In the genomic region with DNA sequence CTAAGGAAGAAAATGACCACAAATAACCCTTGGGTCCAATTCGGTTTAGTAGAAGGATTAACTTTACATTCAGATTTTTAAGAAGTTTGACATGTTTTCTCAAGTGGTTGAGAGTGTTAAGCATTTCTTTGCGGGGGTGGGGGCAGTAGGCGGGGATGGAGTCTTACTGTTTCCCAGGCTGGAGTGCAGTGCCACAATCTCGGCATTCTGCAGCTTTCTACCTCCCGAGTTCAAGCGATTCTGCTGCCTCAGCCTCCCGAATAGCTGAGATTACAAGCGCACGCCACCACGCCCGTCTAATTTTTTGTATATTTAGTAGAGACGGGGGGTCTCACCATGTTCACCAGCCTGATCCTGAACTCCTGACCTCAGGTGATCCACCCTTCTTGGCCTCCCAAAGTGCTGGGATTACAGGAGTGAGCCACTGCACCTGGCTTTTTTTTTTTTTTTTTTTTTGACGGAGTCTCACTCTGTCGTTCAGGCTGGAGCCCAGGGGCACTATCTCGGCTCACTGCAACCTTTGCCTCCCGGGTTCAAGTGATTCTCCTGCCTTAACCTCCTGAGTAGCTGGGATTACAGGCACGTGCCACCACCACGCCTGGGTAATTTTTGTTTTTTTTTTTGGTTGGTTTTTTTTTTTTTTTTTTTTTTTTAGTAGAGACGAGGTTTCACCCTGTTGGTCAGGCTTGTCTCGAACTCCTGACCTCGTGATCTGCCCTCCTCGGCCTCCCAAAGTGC, we compare ENCODE assay signal across 7 cellular contexts. TPM values are rescaled to one million over a fixed set of nuclear protein-coding genes. Genes with fewer than 3 reads are reported as not detected.
A peak's percentile ranks its signal among the peaks of the same experiment; 100 is the strongest.
DNase-seq lines count a peak whose midpoint lies in the region; ATAC-seq and TF ChIP-seq lines count a peak whose summit lies in the region.
"Not testable (repeated sequence)": the region's sequence is repeated elsewhere in the genome, so short reads cannot be mapped to it uniquely, and the experiment has no call there.

No MANE protein-coding gene starts in this region.

- not testable (repeated sequence) for H3K27me3 ChIP-seq in CD8-positive, alpha-beta memory T cell (ENCODE audit: insufficient read depth, low read length, poor library complexity, severe bottlenecking); cardiac muscle cell; lower lobe of right lung (ENCODE audit: low read depth); neutrophil; sigmoid colon

- not testable (repeated sequence) for H3K4me3 ChIP-seq in CD8-positive, alpha-beta memory T cell (ENCODE audit: low read length); cardiac muscle cell; lower lobe of right lung; neutrophil (ENCODE audit: low read depth in 1 of 2, low read length in 1 of 2); sigmoid colon

- TF ChIP-seq EP300 in sigmoid colon (IDR thresholded peaks at IDR 0.05), result not testable (repeated sequence)

- H3K9me3 Mint-ChIP-seq in CD8-positive, alpha-beta memory T cell; activated T-helper 17 cell treated with anti-CD3 and anti-CD28 coated beads, Interleukin-2, amount 50 U/mL, for 72 hours; type B pancreatic cell: not testable (repeated sequence)

- not testable (repeated sequence) for H3K27ac ChIP-seq in CD8-positive, alpha-beta memory T cell (ENCODE audit: low read depth, low read length); lower lobe of right lung
- H3K27ac ChIP-seq in cardiac muscle cell (peak overlapping the region; percentile 50), neutrophil (peak overlapping the region; percentile 74), sigmoid colon (peak overlapping the region; percentile 31 to 44 (median 40))

- ATAC-seq in activated T-helper 17 cell treated with anti-CD3 and anti-CD28 coated beads, Interleukin-2, amount 50 U/mL, for 72 hours (replicated peaks), result not testable (repeated sequence)
- ATAC-seq in lower lobe of right lung, result peak; percentile 44 to 56

- not testable (repeated sequence) for H3K9me3 ChIP-seq in CD8-positive, alpha-beta memory T cell (ENCODE audit: low read length); cardiac muscle cell (ENCODE audit: low read depth); lower lobe of right lung; neutrophil; sigmoid colon

- 47 to 79% methylated on average over 22 of the region's 22 CpGs for WGBS in sigmoid colon, 2 donors

- CTCF ChIA-PET in CD8-positive, alpha-beta memory T cell (lab: Charles Lee), result interaction anchor here (1.1 to 2.5 kb wide), 4 partner anchors 8 to 128 kb away, joined by 3 to 7 read pairs (median 4); no protein-coding TSS in a partner anchor

- H3K4me1 Mint-ChIP-seq in CD8-positive, alpha-beta memory T cell, result peaks cover 60 to 76% (median 68%) of the 10 kb centered on the region in 3 donors
- H3K4me1 Mint-ChIP-seq in activated T-helper 17 cell treated with anti-CD3 and anti-CD28 coated beads, Interleukin-2, amount 50 U/mL, for 72 hours, result peaks cover 20% of the 10 kb centered on the region
- H3K4me1 Mint-ChIP-seq in type B pancreatic cell (ENCODE audit: unreplicated experiment), result peaks cover 28% of the 10 kb centered on the region

- H3K36me3 ChIP-seq in CD8-positive, alpha-beta memory T cell (ENCODE audit: insufficient read depth, low read length); cardiac muscle cell; lower lobe of right lung; neutrophil; sigmoid colon: not testable (repeated sequence)

- not testable (repeated sequence) for TF ChIP-seq POLR2A in sigmoid colon (IDR thresholded peaks at IDR 0.05)

- not testable (repeated sequence) for TF ChIP-seq CTCF in cardiac muscle cell (IDR thresholded peaks at IDR 0.05; ENCODE audit: low read depth, low read length); lower lobe of right lung (IDR thresholded peaks at IDR 0.05); neutrophil (IDR thresholded peaks at IDR 0.05); sigmoid colon (IDR thresholded peaks at IDR 0.05); type B pancreatic cell (conservative IDR thresholded peaks at IDR 0.05)

- peak overlapping the region; percentile 6 to 73 (median 46) for H3K27ac Mint-ChIP-seq in CD8-positive, alpha-beta memory T cell
- H3K27ac Mint-ChIP-seq in activated T-helper 17 cell treated with anti-CD3 and anti-CD28 coated beads, Interleukin-2, amount 50 U/mL, for 72 hours, result peak overlapping the region; percentile 43
- peak overlapping the region; percentile 81 for H3K27ac Mint-ChIP-seq in type B pancreatic cell

- DNase-seq in CD8-positive, alpha-beta memory T cell; cardiac muscle cell (ENCODE audit: low read depth in 1 of 2, low spot score in 1 of 2); lower lobe of right lung; sigmoid colon; type B pancreatic cell (ENCODE audit: extremely low spot score, unreplicated experiment): not testable (repeated sequence)

- H3K4me1 ChIP-seq in CD8-positive, alpha-beta memory T cell (ENCODE audit: insufficient read depth, low read length), result peaks cover 79% of the 10 kb centered on the region
- peaks cover 44% of the 10 kb centered on the region for H3K4me1 ChIP-seq in cardiac muscle cell (ENCODE audit: low read depth)
- peaks cover 94% of the 10 kb centered on the region for H3K4me1 ChIP-seq in lower lobe of right lung
- H3K4me1 ChIP-seq in neutrophil (ENCODE audit: control insufficient read depth in 1 of 2, insufficient read depth in 1 of 2, low read depth in 1 of 2, low read length in 1 of 2), result peaks cover 46 to 59% of the 10 kb centered on the region in 2 experiments
- peaks cover 0 to 99% (median 95%) of the 10 kb centered on the region in 4 donors for H3K4me1 ChIP-seq in sigmoid colon

- POLR2A ChIA-PET in CD8-positive, alpha-beta memory T cell (lab: Charles Lee), result not testable (repeated sequence)

- not testable (repeated sequence) for H3K27me3 Mint-ChIP-seq in CD8-positive, alpha-beta memory T cell; activated T-helper 17 cell treated with anti-CD3 and anti-CD28 coated beads, Interleukin-2, amount 50 U/mL, for 72 hours; type B pancreatic cell

- H3K4me3 Mint-ChIP-seq in CD8-positive, alpha-beta memory T cell, result peak overlapping the region in 4 of 7 donors; percentile 6 to 42 (median 26)
- peak overlapping the region; percentile 29 for H3K4me3 Mint-ChIP-seq in activated T-helper 17 cell treated with anti-CD3 and anti-CD28 coated beads, Interleukin-2, amount 50 U/mL, for 72 hours
- H3K4me3 Mint-ChIP-seq in type B pancreatic cell, result not testable (repeated sequence)

- intact Hi-C loops in lower lobe of right lung (cut with DNase I); sigmoid colon (cut with DNase I): not testable (repeated sequence)

- H3K36me3 Mint-ChIP-seq in CD8-positive, alpha-beta memory T cell, result peaks cover 0 to 12% (median 0%) of the 10 kb centered on the region in 3 donors
- peaks cover 68% of the 10 kb centered on the region for H3K36me3 Mint-ChIP-seq in activated T-helper 17 cell treated with anti-CD3 and anti-CD28 coated beads, Interleukin-2, amount 50 U/mL, for 72 hours (ENCODE audit: low read depth)
- H3K36me3 Mint-ChIP-seq in type B pancreatic cell, result not testable (repeated sequence)

RNA-seq across cellular contexts. Expression of a gene that starts 12.4 kb away (rescaled TPM):
- total RNA-seq in CD8-positive, alpha-beta memory T cell, result 100 to 1,000 TPM; 579 to 596 TPM
- polyA plus RNA-seq in CD8-positive, alpha-beta memory T cell, result 44.0 TPM
- 100 to 1,000 TPM; 247 to 515 TPM for total RNA-seq in activated T-helper 17 cell treated with anti-CD3 and anti-CD28 coated beads, Interleukin-2, amount 50 U/mL, for 72 hours
- total RNA-seq in cardiac muscle cell (1,409 and 2,297 TPM in 2 replicates), lower lobe of right lung (383 TPM), sigmoid colon (100 to 1,000 TPM; 353 to 507 (median 431) TPM), type B pancreatic cell (ENCODE audit: low replicate concordance) (674 and 773 TPM in 2 replicates)
- polyA plus RNA-seq in cardiac muscle cell (658 and 685 TPM in 2 replicates), sigmoid colon (100 to 1,000 TPM; 312 to 440 (median 350) TPM)
